17 cellular contexts compared by ENCODE assay signal in the genomic region with DNA sequence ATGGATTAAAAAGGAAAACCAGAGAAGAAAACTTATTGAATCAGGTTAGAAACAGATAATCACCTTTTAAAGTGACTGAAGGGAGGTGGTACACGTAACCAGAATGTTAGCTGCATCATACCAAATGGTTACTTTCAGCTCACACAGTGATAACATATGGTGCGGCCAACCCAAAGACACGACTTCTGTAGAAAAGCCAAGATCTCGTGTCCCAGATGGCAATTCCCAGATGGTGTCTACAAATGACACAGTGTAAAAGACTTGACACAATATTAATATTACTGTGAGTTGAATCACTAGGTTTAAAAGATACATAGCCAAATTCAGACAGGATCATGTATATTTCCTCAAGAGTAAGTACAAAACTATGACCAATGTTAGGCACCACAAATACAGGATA.
"Had no signal": no experiment of that assay in that cellular context is flagged by ENCODE, and none has a peak within 500 bp of the region (broad histone marks: within the 10 kb centered on the region; RNA-seq: fewer than 3 reads in every experiment).

No MANE protein-coding gene starts in this region.

- H3K4me3 Mint-ChIP-seq: activated CD4-positive, alpha-beta T cell treated with anti-CD3 and anti-CD28 coated beads, Interleukin-2, amount 10 ng/mL, durations not matched to agents 7 days and 5 days; activated naive CD8-positive, alpha-beta T cell treated with anti-CD3 and anti-CD28 coated beads, Interleukin-2, amount 50 U/mL, for 24 hours; activated T-helper 1 cell treated with anti-CD3 and anti-CD28 coated beads, Interleukin-12 subunit alpha, Interleukin-12 subunit beta, Interleukin-2, Interleukin-4 antibody, amounts not matched to agents 30 ng/mL and 10 ng/mL and 1 ng/mL, durations not matched to agents 14 hours and 24 hours and 36 hours; natural killer cell had no signal

- H3K27me3 Mint-ChIP-seq: activated CD4-positive, alpha-beta T cell treated with anti-CD3 and anti-CD28 coated beads, Interleukin-2, amount 10 ng/mL, durations not matched to agents 7 days and 5 days; activated naive CD8-positive, alpha-beta T cell treated with anti-CD3 and anti-CD28 coated beads, Interleukin-2, amount 50 U/mL, for 24 hours had no signal

- H3K9me3 Mint-ChIP-seq: activated CD4-positive, alpha-beta T cell treated with anti-CD3 and anti-CD28 coated beads, Interleukin-2, amount 10 ng/mL, durations not matched to agents 7 days and 5 days; activated naive CD8-positive, alpha-beta T cell treated with anti-CD3 and anti-CD28 coated beads, Interleukin-2, amount 50 U/mL, for 24 hours; activated T-helper 1 cell treated with anti-CD3 and anti-CD28 coated beads, Interleukin-12 subunit alpha, Interleukin-12 subunit beta, Interleukin-2, Interleukin-4 antibody, amounts not matched to agents 30 ng/mL and 10 ng/mL and 1 ng/mL, durations not matched to agents 14 hours and 24 hours and 36 hours; natural killer cell had no signal

- H3K9me3 ChIP-seq: ascending aorta, neutrophil, right atrium auricular region had no signal

- DNase-seq: activated CD4-positive, alpha-beta T cell treated with anti-CD3 and anti-CD28 coated beads, Interleukin-2, amount 10 ng/mL, durations not matched to agents 7 days and 5 days; activated CD8-positive, alpha-beta memory T cell treated with anti-CD3 and anti-CD28 coated beads for 24 hours; activated naive CD8-positive, alpha-beta T cell treated with anti-CD3 and anti-CD28 coated beads, Interleukin-2, amount 50 U/mL, for 24 hours; mesendoderm; natural killer cell; posterior cingulate gyrus; stimulated activated CD4-positive, alpha-beta T cell treated with anti-CD3 and anti-CD28 coated beads, Interleukin-15, amount 100 ng/mL, for 24 hours; stimulated activated CD4-positive, alpha-beta T cell treated with anti-CD3 and anti-CD28 coated beads, Interleukin-4, amount 100 ng/mL, for 4 hours; stimulated activated CD8-positive, alpha-beta memory T cell treated with anti-CD3 and anti-CD28 coated beads, Interleukin-4, amount 100 ng/mL, for 48 hours; stimulated activated naive CD4-positive, alpha-beta T cell treated with Interleukin-2 at 50 U/mL for 16 hours; trophoblast cell had no signal

- H3K27me3 ChIP-seq: ascending aorta, neutrophil, right atrium auricular region had no signal

- H3K27ac Mint-ChIP-seq: activated CD4-positive, alpha-beta T cell treated with anti-CD3 and anti-CD28 coated beads, Interleukin-2, amount 10 ng/mL, durations not matched to agents 7 days and 5 days; activated naive CD8-positive, alpha-beta T cell treated with anti-CD3 and anti-CD28 coated beads, Interleukin-2, amount 50 U/mL, for 24 hours; activated T-helper 1 cell treated with anti-CD3 and anti-CD28 coated beads, Interleukin-12 subunit alpha, Interleukin-12 subunit beta, Interleukin-2, Interleukin-4 antibody, amounts not matched to agents 30 ng/mL and 10 ng/mL and 1 ng/mL, durations not matched to agents 14 hours and 24 hours and 36 hours; natural killer cell had no signal

- H3K4me3 ChIP-seq: ascending aorta, right atrium auricular region, skin epidermis had no signal

- ATAC-seq: activated naive CD8-positive, alpha-beta T cell treated with anti-CD3 and anti-CD28 coated beads, Interleukin-2, amount 50 U/mL, for 24 hours; esophagus mucosa; natural killer cell had no signal

- H3K27ac ChIP-seq: ascending aorta, neutrophil, skin epidermis had no signal
